ENCODE assay signal across 1 cellular context in genomic region chr7:26196305-26196704, GRCh38.
TF ChIP-seq lines count a peak whose summit lies in the region.

No MANE protein-coding gene starts in this region.

TF ChIP-seq in A549, 52 proteins besides CTCF, POLR2A, EP300 and RAD21 (continued from another document):
- TF ChIP-seq RCOR1 (IDR thresholded peaks at IDR 0.05; ENCODE audit: low read depth, low read length) (no peak), CBX8 (IDR thresholded peaks at IDR 0.05) (no peak), MAZ (IDR thresholded peaks at IDR 0.05; ENCODE audit: borderline replicate concordance, low read depth, low read length) (no peak), HOXA7 (CRISPR knock-in tag; IDR thresholded peaks at IDR 0.05) (no peak), NR3C1 (IDR thresholded peaks at IDR 0.05) (no peak)
